Comparison of ENCODE assay signal across 23 cellular contexts in genomic region chr10:125865120-125865519, GRCh38.
"Had no signal": no experiment of that assay in that cellular context is flagged by ENCODE, and none has a peak within 500 bp of the region (broad histone marks: within the 10 kb centered on the region; RNA-seq: fewer than 3 reads in every experiment).

No MANE protein-coding gene starts in this region.

- ATAC-seq: gastrocnemius medialis, heart right ventricle, left cardiac atrium, left lung, left ventricle myocardium superior, lower lobe of right lung, mucosa of descending colon had no signal

- H3K4me3 ChIP-seq: coronary artery, dorsolateral prefrontal cortex, esophagus muscularis mucosa, gastrocnemius medialis, heart right ventricle, left lung, lower lobe of right lung, mucosa of descending colon had no signal

- DNase-seq: dermis blood vessel endothelial cell; dorsolateral prefrontal cortex; effector CD4-positive, alpha-beta T cell; effector memory CD4-positive, alpha-beta T cell; foreskin melanocyte; gastrocnemius medialis; glutamatergic neuron; head of caudate nucleus; heart right ventricle; hippocampal formation; left cardiac atrium; left lung; left ventricle myocardium superior; lower lobe of right lung; mesenchymal stem cell; mucosa of descending colon; naive B cell had no signal

- H3K9me3 ChIP-seq: esophagus muscularis mucosa, gastrocnemius medialis, heart right ventricle, left lung, lower lobe of right lung, mucosa of descending colon had no signal

- H3K27me3 ChIP-seq: dorsolateral prefrontal cortex, esophagus muscularis mucosa, gastrocnemius medialis, heart right ventricle, left lung had no signal

- FAIRE-seq: colon, endothelial cell of umbilical vein, islet of Langerhans, keratinocyte had no signal

- H3K27ac ChIP-seq: coronary artery, dorsolateral prefrontal cortex, esophagus muscularis mucosa, gastrocnemius medialis, heart right ventricle, left lung, lower lobe of right lung had no signal

- H3K4me1 ChIP-seq: esophagus muscularis mucosa, gastrocnemius medialis, heart right ventricle, left lung, lower lobe of right lung had no signal
